ENCODE assay signal across 22 cellular contexts in the genomic region with DNA sequence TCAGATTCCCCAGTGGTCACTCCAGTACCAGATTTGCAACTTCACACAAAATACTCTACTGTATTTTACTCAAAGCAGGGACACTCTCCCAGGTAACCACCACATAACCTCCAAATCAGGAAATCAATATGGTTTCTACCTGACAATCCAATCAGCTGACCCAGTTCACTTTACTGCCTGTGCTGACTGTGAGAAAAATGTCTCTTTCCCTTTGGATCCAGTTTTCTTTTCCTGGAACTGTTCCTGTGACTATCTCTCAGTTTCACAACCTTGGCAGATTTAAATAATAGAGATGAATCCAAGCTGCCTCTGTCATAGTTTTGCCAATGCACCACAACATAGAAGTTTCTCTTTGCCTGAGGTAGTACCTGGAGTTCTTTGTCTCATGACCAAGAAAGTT. TPM values are rescaled to one million over a fixed set of nuclear protein-coding genes. Genes with fewer than 3 reads are reported as not detected.
"Had no signal": no experiment of that assay in that cellular context is flagged by ENCODE, and none has a peak within 500 bp of the region (broad histone marks: within the 10 kb centered on the region; RNA-seq: fewer than 3 reads in every experiment).

No MANE protein-coding gene starts in this region.

- H3K4me1 ChIP-seq: heart left ventricle, psoas muscle, spleen, tibial artery, upper lobe of left lung, uterus had no signal

- H3K4me3 ChIP-seq: heart left ventricle, mucosa of descending colon, psoas muscle, spleen, tibial artery, upper lobe of left lung, uterus had no signal

- H3K36me3 ChIP-seq: heart left ventricle, neutrophil, spleen, tibial artery, upper lobe of left lung, uterus had no signal

- H3K36me3 Mint-ChIP-seq: stimulated activated memory B cell treated with anti-CD40 and anti-IgM and Interleukin-4, amounts not matched to agents 10 μg/mL and 1 μg/mL and 100 μg/mL, for 72 hours had no signal

- H3K27ac Mint-ChIP-seq: stimulated activated memory B cell treated with anti-CD40 and anti-IgM and Interleukin-4, amounts not matched to agents 10 μg/mL and 1 μg/mL and 100 μg/mL, for 72 hours; stimulated activated naive CD8-positive, alpha-beta T cell treated with anti-CD3 and anti-CD28 coated beads, Interleukin-15, Interleukin-2, amounts not matched to agents 100 ng/mL and 50 ng/mL, for 24 hours had no signal

- H3K9me3 ChIP-seq: neutrophil, uterus had no signal

- DNase-seq: heart left ventricle; hippocampal formation; left colon; mucosa of descending colon; psoas muscle; retina; spleen; stimulated activated CD4-positive, alpha-beta T cell treated with anti-CD3 and anti-CD28 coated beads, Interleukin-1b, Interleukin-23, amount 100 ng/mL, for 48 hours; tibial artery; upper lobe of left lung; uterus had no signal

- ATAC-seq: heart left ventricle; psoas muscle; sciatic nerve; stimulated activated memory B cell treated with anti-CD40 and anti-IgM and Interleukin-4, amounts not matched to agents 10 μg/mL and 1 μg/mL and 100 μg/mL, for 72 hours had no signal

- H3K4me1 Mint-ChIP-seq: stimulated activated memory B cell treated with anti-CD40 and anti-IgM and Interleukin-4, amounts not matched to agents 10 μg/mL and 1 μg/mL and 100 μg/mL, for 72 hours had no signal

- H3K27me3 ChIP-seq: tibial artery, upper lobe of left lung, uterus had no signal

- H3K4me3 Mint-ChIP-seq: naive thymus-derived CD8-positive, alpha-beta T cell; stimulated activated memory B cell treated with anti-CD40 and anti-IgM and Interleukin-4, amounts not matched to agents 10 μg/mL and 1 μg/mL and 100 μg/mL, for 72 hours; stimulated activated naive CD8-positive, alpha-beta T cell treated with anti-CD3 and anti-CD28 coated beads, Interleukin-15, Interleukin-2, amounts not matched to agents 100 ng/mL and 50 ng/mL, for 24 hours had no signal

RNA-seq across cellular contexts. Expression of gene IL9R, which starts 29.8 kb away (rescaled TPM):
- total RNA-seq: epithelial cell of proximal tubule, frontal cortex, glomerular endothelial cell, kidney epithelial cell, osteoblast, sciatic nerve, skeletal muscle tissue had no signal
